ENCODE assay signal across 27 cellular contexts in genomic region chr7:41110186-41110585, GRCh38.
DNase-seq lines count a peak whose midpoint lies in the region; ATAC-seq and TF ChIP-seq lines count a peak whose summit lies in the region.
"Had no signal": no experiment of that assay in that cellular context is flagged by ENCODE, and none has a peak within 500 bp of the region (broad histone marks: within the 10 kb centered on the region; RNA-seq: fewer than 3 reads in every experiment).

No MANE protein-coding gene starts in this region.

- no peak overlapping the region for H3K9ac ChIP-seq in MM.1S (ENCODE audit: low read length)

- peak; percentile 16 for DNase-seq in Caki2 (ENCODE audit: low read depth)
- DNase-seq in HT1080 (ENCODE audit: low read depth) = peak; percentile 90
- peak; percentile 60 for DNase-seq in amniotic epithelial cell (ENCODE audit: low read depth)
- peak; percentile 90 for DNase-seq in glomerular visceral epithelial cell (ENCODE audit: extremely low spot score)
- DNase-seq in MM.1S = no peak
- DNase-seq in HAP-1 (ENCODE audit: low spot score in 2 of 2) = no peak
- DNase-seq in left colon = no peak
- DNase-seq in OCI-M1 (lab: John Stamatoyannopoulos, UW) = no peak
- DNase-seq: activated CD4-positive, alpha-beta T cell treated with anti-CD3 and anti-CD28 coated beads, Interleukin-2, amount 50 U/mL, for 1 hour; activated CD8-positive, alpha-beta memory T cell treated with anti-CD3 and anti-CD28 coated beads, Interleukin-2, amount 10 ng/mL, durations not matched to agents 7 days and 5 days; activated naive CD4-positive, alpha-beta T cell treated with anti-CD3 and anti-CD28 coated beads, Interleukin-2, amount 50 U/mL, for 16 hours; CD8-positive, alpha-beta memory T cell; central memory CD4-positive, alpha-beta T cell; dermis blood vessel endothelial cell; DMS53; heart right ventricle; left ventricle myocardium inferior; MG63; naive thymus-derived CD4-positive, alpha-beta T cell; NCI-H1436; NCI-H2107; NCI-H510A; NK-92 treated with Interleukin-12 subunit alpha and Interleukin-12 subunit beta, amount 100 ng/mL, for 24 hours; small intestine; stimulated activated CD4-positive, alpha-beta T cell treated with anti-CD3 and anti-CD28 coated beads, Interleukin-2, amount 100 ng/mL, for 24 hours; T-helper 9 cell had no signal

- in situ Hi-C loops in Caki2 (cut with HindIII; ENCODE audit: low pct_unique_long_range_greater_than_20kb, low sequenced_read_pairs) = no loop called here
- in situ Hi-C loops in HAP-1 (cut with MboI; ENCODE audit: low sequenced_read_pairs) = no loop called here

- no peaks in the 10 kb centered on the region for H3K79me2 ChIP-seq in MM.1S (ENCODE audit: low read length)

- H4K20me1 ChIP-seq in MM.1S (ENCODE audit: insufficient read depth, low read length) = no peaks in the 10 kb centered on the region

- H3F3A ChIP-seq in MM.1S (ENCODE audit: insufficient read depth, low read length) = no peaks in the 10 kb centered on the region

- no peak overlapping the region for H2AFZ ChIP-seq in MM.1S (ENCODE audit: low read length)

- no peaks in the 10 kb centered on the region for H3K9me3 ChIP-seq in MM.1S (replicated peaks; ENCODE audit: insufficient read depth, low read length)
- H3K9me3 ChIP-seq in HAP-1 = no peaks in the 10 kb centered on the region
- H3K9me3 ChIP-seq: A549, heart right ventricle, left ventricle myocardium inferior, MG63 had no signal

- no peaks in the 10 kb centered on the region for H3K9me2 ChIP-seq in MM.1S (replicated peaks; ENCODE audit: insufficient read depth, low read length)

- no peaks in the 10 kb centered on the region for H3K27me3 ChIP-seq in MM.1S (replicated peaks; ENCODE audit: insufficient read depth, low read length)
- no peaks in the 10 kb centered on the region for H3K27me3 ChIP-seq in HAP-1 (ENCODE audit: low read depth)
- H3K27me3 ChIP-seq: heart right ventricle, MG63 had no signal

- H3K4me1 ChIP-seq in MM.1S (ENCODE audit: low read length) (no peaks in the 10 kb centered on the region), HAP-1 (no peaks in the 10 kb centered on the region)
- H3K4me1 ChIP-seq: heart right ventricle, left ventricle myocardium inferior had no signal

- no peaks in the 10 kb centered on the region for H3K36me3 ChIP-seq in MM.1S (replicated peaks; ENCODE audit: insufficient read depth, low read length)
- H3K36me3 ChIP-seq in HAP-1 (replicated peaks) = no peaks in the 10 kb centered on the region
- H3K36me3 ChIP-seq: heart right ventricle, left ventricle myocardium inferior, MG63 had no signal

- no peak for TF ChIP-seq CTCF in MM.1S (IDR thresholded peaks at IDR 0.05; ENCODE audit: low read length)

- ATAC-seq in left colon = no peak
- ATAC-seq: A549; activated CD8-positive, alpha-beta memory T cell treated with anti-CD3 and anti-CD28 coated beads, Interleukin-2, amount 10 ng/mL, durations not matched to agents 7 days and 5 days; heart right ventricle; naive thymus-derived CD4-positive, alpha-beta T cell had no signal

- intact Hi-C loops in left colon (cut with DNase I, micrococcal nuclease) = no loop called here

- H3K4me2 ChIP-seq in MM.1S (ENCODE audit: low read depth, low read length) = no peak overlapping the region
- H3K4me2 ChIP-seq: A549 had no signal

- H3K27ac ChIP-seq in MM.1S (ENCODE audit: low read length) = no peak overlapping the region
- H3K27ac ChIP-seq: A549, heart right ventricle, left ventricle myocardium inferior had no signal

- H3K4me3 ChIP-seq in MM.1S (ENCODE audit: low read length) (no peak overlapping the region), HAP-1 (no peak overlapping the region)
- H3K4me3 ChIP-seq: A549, heart right ventricle, left ventricle myocardium inferior, MG63 had no signal

Comparison
In these comparisons a context has a peak if more than half of its experiments do, and no peak if none do; other contexts are left out.
1. DNase-seq: peak in Caki2 (single experiment), HT1080 (single experiment), amniotic epithelial cell (single experiment) and glomerular visceral epithelial cell (single experiment); none in MM.1S (single experiment), HAP-1 (0 of 2), left colon (0 of 2) and OCI-M1 (single experiment).